Comparison of ENCODE assay signal across 1 cellular context in genomic region chr4:170281027-170281426, GRCh38.
TF ChIP-seq lines count a peak whose summit lies in the region.

No MANE protein-coding gene starts in this region.

TF ChIP-seq in WTC11, 78 proteins besides CTCF, POLR2A, EP300 and RAD21 (continued from another document):
- TF ChIP-seq ZBTB43 (CRISPR knock-in tag; IDR thresholded peaks at IDR 0.05) (no peak), E2F1 (CRISPR knock-in tag; IDR thresholded peaks at IDR 0.05) (no peak), RELA (CRISPR knock-in tag; IDR thresholded peaks at IDR 0.05; ENCODE audit: borderline replicate concordance) (no peak)
